Comparison of ENCODE assay signal across 9 cellular contexts in the genomic region with DNA sequence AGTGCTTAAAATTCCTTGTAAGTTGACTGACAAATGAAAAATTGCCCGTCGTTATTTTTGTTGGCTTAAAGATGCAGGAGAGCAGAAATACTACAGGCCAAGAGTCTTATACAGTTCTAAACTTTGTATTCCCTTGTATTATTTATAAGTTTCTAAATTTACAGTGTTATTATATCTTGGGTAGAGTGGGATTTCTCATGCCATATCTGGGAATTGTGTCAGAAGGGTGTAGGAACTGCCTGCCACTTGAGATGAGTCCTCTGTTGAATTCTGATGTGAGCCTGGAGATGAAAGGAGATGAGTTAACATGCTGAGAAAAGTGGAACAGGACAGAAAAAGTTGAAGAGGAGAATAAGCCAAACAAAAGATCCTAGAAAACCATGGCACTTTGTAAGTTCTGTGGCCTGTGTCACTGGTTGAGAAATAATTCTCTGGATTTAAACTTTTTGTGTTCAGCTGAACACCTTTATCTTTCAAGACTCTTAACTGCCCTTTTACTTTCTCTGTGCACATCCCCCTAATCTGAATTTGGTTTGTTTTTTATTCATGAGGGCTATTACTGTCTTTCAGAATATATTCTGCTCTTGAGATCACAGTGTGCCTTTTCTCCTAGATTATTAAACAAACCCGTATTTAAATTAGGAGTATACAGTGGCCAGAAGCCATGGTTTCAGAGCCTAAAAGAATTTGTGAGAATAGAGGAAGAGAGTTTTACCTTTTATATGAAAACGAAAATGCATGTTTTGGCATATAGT. TPM values are rescaled to one million over a fixed set of nuclear protein-coding genes. Genes with fewer than 3 reads are reported as not detected.
DNase-seq lines count a peak whose midpoint lies in the region; ATAC-seq lines count a peak whose summit lies in the region.
"Had no signal": no experiment of that assay in that cellular context is flagged by ENCODE, and none has a peak within 500 bp of the region (broad histone marks: within the 10 kb centered on the region; RNA-seq: fewer than 3 reads in every experiment).

No MANE protein-coding gene starts in this region.

- peak overlapping the region; percentile 80 to 96 (median 88) for H3K4me3 ChIP-seq in BLaER1 treated with 17β-estradiol and CSF1 and Interleukin-3, amounts not matched to agents 10 nM and 100 nM
- peak overlapping the region; percentile 82 for H3K4me3 ChIP-seq in MG63
- H3K4me3 ChIP-seq in endocrine pancreas (ENCODE audit: control insufficient read depth, insufficient read depth, low read length), result peak overlapping the region; percentile 81
- peak overlapping the region; percentile 75 for H3K4me3 ChIP-seq in neuron (ENCODE audit: low read length)

- no peak overlapping the region for H2AFZ ChIP-seq in neuron (ENCODE audit: low read depth, low read length)

- intact Hi-C loops in left colon (cut with DNase I, micrococcal nuclease), result loop anchor here in 1 of 2 donors (10.0 kb wide), 1 partner anchor 200 kb away; a partner anchor contains a TSS

- peak overlapping the region; percentile 91 to 99 (median 95) for H3K9ac ChIP-seq in BLaER1 treated with 17β-estradiol and CSF1 and Interleukin-3, amounts not matched to agents 10 nM and 100 nM
- H3K9ac ChIP-seq in endocrine pancreas (ENCODE audit: control insufficient read depth, insufficient read depth, low read length), result peak overlapping the region; percentile 84

- peaks cover 11 to 29% (median 25%) of the 10 kb centered on the region in 11 experiments; a peak in 21 of 22 replicates for H3K9me3 ChIP-seq in BLaER1 treated with 17β-estradiol and CSF1 and Interleukin-3, amounts not matched to agents 10 nM and 100 nM (replicated peaks in 1 of 11)
- H3K9me3 ChIP-seq in MG63 (no peaks in the 10 kb centered on the region; the same call in 1 of the 2 replicates), endocrine pancreas (ENCODE audit: control insufficient read depth, low read length) (no peaks in the 10 kb centered on the region), neuron (ENCODE audit: low read length) (peaks cover 2% of the 10 kb centered on the region)

- H3K4me1 ChIP-seq in BLaER1 treated with 17β-estradiol and CSF1 and Interleukin-3, amounts not matched to agents 10 nM and 100 nM, result peaks cover 20 to 34% (median 28%) of the 10 kb centered on the region in 10 experiments
- H3K4me1 ChIP-seq in endocrine pancreas (ENCODE audit: control insufficient read depth, insufficient read depth, low read length) (peaks cover 10% of the 10 kb centered on the region), neuron (ENCODE audit: insufficient read depth, low read length) (peaks cover 22% of the 10 kb centered on the region)

- no peaks in the 10 kb centered on the region for H3K27me3 ChIP-seq in BLaER1 treated with 17β-estradiol and CSF1 and Interleukin-3, amounts not matched to agents 10 nM and 100 nM
- H3K27me3 ChIP-seq in MG63 (no peaks in the 10 kb centered on the region), endocrine pancreas (ENCODE audit: control insufficient read depth, insufficient read depth, low read length) (no peaks in the 10 kb centered on the region), neuron (ENCODE audit: insufficient read depth, low read length) (no peaks in the 10 kb centered on the region)

- peak overlapping the region in 10 of 11 experiments; percentile 35 to 97 (median 94); a peak in 19 of 22 replicates for H3K27ac ChIP-seq in BLaER1 treated with 17β-estradiol and CSF1 and Interleukin-3, amounts not matched to agents 10 nM and 100 nM

- peaks cover 8 to 63% (median 34%) of the 10 kb centered on the region in 11 experiments; a peak in 14 of 22 replicates for H4K20me1 ChIP-seq in BLaER1 treated with 17β-estradiol and CSF1 and Interleukin-3, amounts not matched to agents 10 nM and 100 nM

- ATAC-seq in left colon (no peak), HG02938 (IDR thresholded peaks at IDR 0.05; ENCODE audit: unreplicated experiment) (no peak)

- DNase-seq in MG63 (no peak), left colon (no peak), SKM-1 treated with dmso at 0.1 percent for 144 hours (lab: John Stamatoyannopoulos, UW; ENCODE audit: unreplicated experiment) (no peak)
- no peak for DNase-seq in activated naive CD4-positive, alpha-beta T cell treated with Interleukin-2 at 50 U/mL for 16 hours
- DNase-seq: stimulated activated CD4-positive, alpha-beta T cell treated with anti-CD3 and anti-CD28 coated beads, Interleukin-12 subunit alpha, Interleukin-12 subunit beta, amount 100 ng/mL, for 4 hours had no signal

- H3K36me3 ChIP-seq in BLaER1 treated with 17β-estradiol and CSF1 and Interleukin-3, amounts not matched to agents 10 nM and 100 nM, result peaks cover 23 to 40% (median 35%) of the 10 kb centered on the region in 11 experiments
- H3K36me3 ChIP-seq in MG63, result peaks cover 37% of the 10 kb centered on the region
- H3K36me3 ChIP-seq in endocrine pancreas (ENCODE audit: control insufficient read depth, insufficient read depth, low read length), result no peaks in the 10 kb centered on the region
- peaks cover 14% of the 10 kb centered on the region for H3K36me3 ChIP-seq in neuron (ENCODE audit: insufficient read depth, low read length)

- peak overlapping the region; percentile 78 to 94 (median 87) for H3K4me2 ChIP-seq in BLaER1 treated with 17β-estradiol and CSF1 and Interleukin-3, amounts not matched to agents 10 nM and 100 nM

RNA-seq across cellular contexts. Expression of a gene that starts 1.5 kb away (rescaled TPM):
- 101 and 159 TPM in 2 replicates for total RNA-seq in MG63 (2014; rRNA removed; shearing (Covaris generic); ENCODE audit: low replicate concordance)
- 10 to 100 TPM; 28.2 to 30.8 TPM for total RNA-seq in left colon
